Comparison of ENCODE assay signal across 8 cellular contexts in the genomic region with DNA sequence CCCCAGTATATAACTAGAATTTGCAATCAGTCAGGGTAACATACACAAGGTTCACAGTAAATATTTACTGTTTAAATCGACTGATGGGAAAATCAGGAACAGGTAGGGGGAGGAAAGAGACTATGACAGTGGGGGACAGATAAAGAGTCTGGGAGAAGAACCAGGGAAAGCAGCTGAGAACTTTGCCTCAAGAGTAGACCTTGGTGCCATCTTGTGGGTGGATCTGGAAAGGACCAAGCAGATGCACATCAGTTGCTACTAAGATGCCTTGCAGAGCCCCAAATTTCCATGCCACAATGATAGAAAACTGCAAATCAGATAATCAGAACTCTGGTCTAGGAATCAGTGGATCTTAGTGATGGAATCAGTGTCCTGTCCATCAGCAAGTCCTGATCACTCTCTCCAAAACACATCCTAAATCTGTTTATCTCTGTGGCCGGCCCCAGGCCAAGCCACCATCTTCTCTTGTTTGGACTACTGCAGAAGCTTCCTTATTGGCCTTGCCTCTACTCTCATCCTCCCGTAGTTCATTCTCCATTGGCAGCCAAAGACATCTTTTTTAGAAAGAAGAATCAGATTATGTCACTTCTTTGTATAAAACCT.
DNase-seq lines count a peak whose midpoint lies in the region; ATAC-seq and TF ChIP-seq lines count a peak whose summit lies in the region.

No MANE protein-coding gene starts in this region.

- H3K4me2 ChIP-seq in SU-DHL-6 (ENCODE audit: low read depth, low read length, poor library complexity, severe bottlenecking), result no peak overlapping the region

- H3K27me3 ChIP-seq in SU-DHL-6 (ENCODE audit: low read length), result no peaks in the 10 kb centered on the region

- H3K9me3 ChIP-seq in SU-DHL-6 (ENCODE audit: insufficient read depth, low read length), result no peaks in the 10 kb centered on the region

- no peaks in the 10 kb centered on the region for H3K36me3 ChIP-seq in SU-DHL-6 (ENCODE audit: low read length)

- DNase-seq in SHP77 treated with DMSO at 0.1 percent for 48 hours (lab: John Stamatoyannopoulos, UW) (peak; percentile 4), SHP77 (lab: John Stamatoyannopoulos, UW) (no peak), caudate nucleus (lab: John Stamatoyannopoulos, UW) (peak in 43 of 61 donors; percentile 2 to 84 (median 50)), left colon (peak; percentile 56 to 67), epidermal melanocyte (ENCODE audit: insufficient read length, low spot score) (no peak)
- peak; percentile 49 for DNase-seq in stimulated activated CD8-positive, alpha-beta memory T cell treated with anti-CD3 and anti-CD28 coated beads, Interleukin-4, amount 100 ng/mL, for 48 hours

- no peaks in the 10 kb centered on the region for H3F3A ChIP-seq in SU-DHL-6 (ENCODE audit: insufficient read depth)

- intact Hi-C loops in left colon (cut with DNase I, micrococcal nuclease), result loop anchor here in 1 of 2 donors (2.0 kb wide), 1 partner anchor 90 kb away; no protein-coding TSS in a partner anchor

- no peaks in the 10 kb centered on the region for H3K79me2 ChIP-seq in SU-DHL-6 (ENCODE audit: insufficient read depth, low read length)

- no peaks in the 10 kb centered on the region for H3K9me2 ChIP-seq in SU-DHL-6 (replicated peaks; ENCODE audit: insufficient read depth, low read length)

- H3K4me3 ChIP-seq in SU-DHL-6 (ENCODE audit: insufficient read depth, low read length, poor library complexity, severe bottlenecking), result no peak overlapping the region

- H2AFZ ChIP-seq in SU-DHL-6 (ENCODE audit: low read depth, low read length, severe bottlenecking), result no peak overlapping the region

- H3K27ac ChIP-seq in SU-DHL-6 (ENCODE audit: low read depth, low read length), result no peak overlapping the region
- H3K27ac ChIP-seq in caudate nucleus (ENCODE audit: low read depth, low read length), result peak overlapping the region; percentile 56

- peak; percentile 14 for TF ChIP-seq CTCF in SU-DHL-6 (IDR thresholded peaks at IDR 0.05; ENCODE audit: insufficient read depth, low read length, poor library complexity, severe bottlenecking)

- peak; percentile 60 for ATAC-seq in HG03196 (IDR thresholded peaks at IDR 0.05; ENCODE audit: unreplicated experiment)
- ATAC-seq in left colon, result peak; percentile 84

- no peak overlapping the region for H3K9ac ChIP-seq in SU-DHL-6 (ENCODE audit: low read length)

- peaks cover 4% of the 10 kb centered on the region; the same call in 1 of the 2 replicates for H4K20me1 ChIP-seq in SU-DHL-6 (ENCODE audit: low read depth, low read length)

Comparison
In these comparisons a context has a peak if more than half of its experiments do, and no peak if none do; other contexts are left out.
1. DNase-seq: peak in SHP77 treated with DMSO at 0.1 percent for 48 hours (single experiment), caudate nucleus (43 of 61), left colon (2 of 2) and stimulated activated CD8-positive, alpha-beta memory T cell treated with anti-CD3 and anti-CD28 coated beads, Interleukin-4, amount 100 ng/mL, for 48 hours (single experiment); none in SHP77 (0 of 2) and epidermal melanocyte (single experiment).